Comparison of ENCODE assay signal across 1 cellular context in genomic region chr10:50275650-50276235, GRCh38.
TF ChIP-seq lines count a peak whose summit lies in the region.

No MANE protein-coding gene starts in this region.

TF ChIP-seq in HCT116, 20 proteins besides CTCF, POLR2A, EP300 and RAD21 (continued from another document):
- no peak for TF ChIP-seq REST (IDR thresholded peaks at IDR 0.05; ENCODE audit: low read depth)
- no peak for TF ChIP-seq ZFX (IDR thresholded peaks at IDR 0.05)
- no peak for TF ChIP-seq MAX (IDR thresholded peaks at IDR 0.05)
- no peak for TF ChIP-seq JUND (IDR thresholded peaks at IDR 0.05)
- TF ChIP-seq EGR1 (IDR thresholded peaks at IDR 0.05; ENCODE audit: low read depth) = no peak
- no peak for TF ChIP-seq SIN3A (IDR thresholded peaks at IDR 0.05; ENCODE audit: low read depth)
- no peak for TF ChIP-seq ZNF274 (IDR thresholded peaks at IDR 0.05; ENCODE audit: low read depth, low read length)
- no peak for TF ChIP-seq SP1 (IDR thresholded peaks at IDR 0.05; ENCODE audit: low read depth)
TF ChIP-seq in HCT116: peak in this region for 0.
